25 cellular contexts compared by ENCODE assay signal in the genomic region with DNA sequence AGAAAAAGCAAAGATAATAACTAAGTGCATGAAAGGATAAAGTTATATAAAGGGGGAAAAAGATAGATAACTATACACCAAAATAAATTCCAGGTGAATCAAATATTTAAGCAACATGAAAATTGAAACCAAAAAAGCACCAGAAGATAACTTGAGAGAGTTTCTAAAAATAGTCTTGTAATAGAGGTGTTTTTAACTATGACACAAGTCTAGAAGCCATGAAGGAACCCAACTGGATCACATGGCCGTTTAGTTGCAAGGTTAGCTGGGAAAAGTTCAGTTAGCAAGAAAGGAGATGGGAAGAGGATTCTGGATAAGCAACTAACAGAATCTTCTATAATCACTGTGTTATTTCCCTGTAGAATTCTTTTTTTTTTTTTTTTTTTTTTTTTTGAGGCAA.
"Had no signal": no experiment of that assay in that cellular context is flagged by ENCODE, and none has a peak within 500 bp of the region (broad histone marks: within the 10 kb centered on the region; RNA-seq: fewer than 3 reads in every experiment).

No MANE protein-coding gene starts in this region.

- ATAC-seq: activated CD8-positive, alpha-beta T cell treated with anti-CD3 and anti-CD28 coated beads for 36 hours; activated naive CD8-positive, alpha-beta T cell treated with anti-CD3 and anti-CD28 coated beads, Interleukin-2, amount 50 U/mL, for 24 hours; activated T-cell treated with anti-CD3 and anti-CD28 coated beads, Interleukin-2, amount 50 U/mL, for 4 hours; activated T-helper 17 cell treated with anti-CD3 and anti-CD28 coated beads, Interleukin-2, amount 50 U/mL, for 72 hours; esophagus mucosa; heart left ventricle; left colon; naive thymus-derived CD4-positive, alpha-beta T cell; T-helper 17 cell had no signal

- H3K79me2 ChIP-seq: parathyroid adenoma had no signal

- H3K9me3 ChIP-seq: heart left ventricle, psoas muscle, spleen, tibial nerve had no signal

- FAIRE-seq: bronchial epithelial cell had no signal

- H3K36me3 ChIP-seq: heart left ventricle, spleen, tibial nerve had no signal

- H3K27ac ChIP-seq: heart left ventricle, parathyroid adenoma, psoas muscle, spleen, tibial nerve had no signal

- H3K27me3 ChIP-seq: heart left ventricle, spleen, tibial nerve had no signal

- H3K9ac ChIP-seq: parathyroid adenoma had no signal

- DNase-seq: activated CD4-positive, alpha-beta T cell treated with anti-CD3 and anti-CD28 coated beads, Interleukin-2, amount 10 ng/mL, durations not matched to agents 7 days and 5 days; activated CD4-positive, CD25-positive, alpha-beta regulatory T cell treated with anti-CD3 and anti-CD28 coated beads, Interleukin-2, amount 50 U/mL, for 72 hours; activated CD8-positive, alpha-beta T cell treated with anti-CD3 and anti-CD28 coated beads for 36 hours; activated naive CD8-positive, alpha-beta T cell treated with anti-CD3 and anti-CD28 coated beads, Interleukin-2, amount 50 U/mL, for 24 hours; activated T-cell treated with anti-CD3 and anti-CD28 coated beads, Interleukin-2, amount 50 U/mL, for 4 hours; amygdala; endodermal cell; foreskin fibroblast; heart left ventricle; hypothalamus; immature natural killer cell; kidney; left colon; mammary epithelial cell; naive thymus-derived CD4-positive, alpha-beta T cell; nucleus accumbens; psoas muscle; spleen; stimulated activated naive CD4-positive, alpha-beta T cell treated with Interleukin-2 at 50 U/mL for 16 hours; T-helper 17 cell had no signal

- H3K4me3 ChIP-seq: heart left ventricle, psoas muscle, spleen, tibial nerve had no signal

- H3K4me1 ChIP-seq: heart left ventricle, parathyroid adenoma, psoas muscle, spleen, tibial nerve had no signal

- H2AFZ ChIP-seq: parathyroid adenoma had no signal
